ENCODE assay signal across 19 cellular contexts in the genomic region with DNA sequence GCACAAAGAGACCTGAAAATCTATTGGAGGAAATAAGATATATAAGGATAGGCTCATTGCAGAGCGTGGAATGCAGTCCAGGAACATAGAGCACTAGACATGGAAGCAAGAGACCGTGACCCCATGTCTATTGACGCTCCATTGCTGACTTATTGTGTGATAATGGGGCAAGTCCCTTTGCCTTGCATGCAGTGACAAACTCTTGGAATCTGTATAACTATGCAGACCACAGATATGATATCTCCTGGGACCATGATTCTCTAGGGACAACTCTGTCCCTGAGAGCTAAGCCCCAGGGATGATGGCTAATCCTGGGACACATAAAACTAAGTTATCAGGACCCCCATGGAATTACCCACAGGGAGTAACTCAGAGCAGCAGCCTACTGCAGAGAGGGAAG.
"Had no signal": no experiment of that assay in that cellular context is flagged by ENCODE, and none has a peak within 500 bp of the region (broad histone marks: within the 10 kb centered on the region; RNA-seq: fewer than 3 reads in every experiment).

No MANE protein-coding gene starts in this region.

- ATAC-seq: esophagus mucosa, heart left ventricle, left lobe of liver, natural killer cell had no signal

- DNase-seq: cortex of kidney; dorsolateral prefrontal cortex; effector CD8-positive, alpha-beta T cell; heart left ventricle; hippocampal formation; kidney glomerular epithelial cell; mammary epithelial cell; natural killer cell; posterior cingulate gyrus; sigmoid colon; small intestine; stimulated activated CD4-positive, alpha-beta T cell treated with anti-CD3 and anti-CD28 coated beads, Interleukin-12 subunit alpha, Interleukin-12 subunit beta, amount 100 ng/mL, for 4 hours; tibial artery had no signal

- H3K27me3 ChIP-seq: dorsolateral prefrontal cortex, heart left ventricle, right atrium auricular region, sigmoid colon, tibial artery had no signal

- H3K36me3 ChIP-seq: heart left ventricle, right atrium auricular region, sigmoid colon, tibial artery had no signal

- FAIRE-seq: endometrium, frontal cortex, islet of Langerhans, small intestine had no signal

- H3K4me3 ChIP-seq: dorsolateral prefrontal cortex, heart left ventricle, right atrium auricular region, sigmoid colon, tibial artery had no signal

- H3K27ac ChIP-seq: dorsolateral prefrontal cortex, heart left ventricle, right atrium auricular region, sigmoid colon, tibial artery had no signal

- H3K9me3 ChIP-seq: heart left ventricle, right atrium auricular region, sigmoid colon, tibial artery had no signal
